In genomic region chr12:92606956-92607355, GRCh38 we compare ENCODE assay signal across 2 cellular contexts.
TF ChIP-seq lines count a peak whose summit lies in the region.

No MANE protein-coding gene starts in this region.

TF ChIP-seq in IMR-90, 13 proteins besides CTCF, POLR2A, EP300 and RAD21:
- TF ChIP-seq MAFK (IDR thresholded peaks at IDR 0.05; ENCODE audit: low read depth, low read length) = no peak

TF ChIP-seq in WTC11, 78 proteins besides CTCF, POLR2A, EP300 and RAD21:
- TF ChIP-seq MYBL2 (CRISPR knock-in tag; IDR thresholded peaks at IDR 0.05) (no peak), HMGXB4 (CRISPR knock-in tag; IDR thresholded peaks at IDR 0.05) (no peak), CDX4 (CRISPR knock-in tag; IDR thresholded peaks at IDR 0.05; ENCODE audit: borderline replicate concordance) (no peak), ZNF396 (CRISPR knock-in tag; IDR thresholded peaks at IDR 0.05; ENCODE audit: borderline replicate concordance) (no peak), PREB (CRISPR knock-in tag; IDR thresholded peaks at IDR 0.05; ENCODE audit: borderline replicate concordance) (no peak), GRHL2 (CRISPR knock-in tag; IDR thresholded peaks at IDR 0.05; ENCODE audit: insufficient replicate concordance, severe bottlenecking) (no peak), ZNF121 (CRISPR knock-in tag; IDR thresholded peaks at IDR 0.05) (no peak), ZNF232 (CRISPR knock-in tag; IDR thresholded peaks at IDR 0.05) (no peak), NFE2L1 (CRISPR knock-in tag; IDR thresholded peaks at IDR 0.05) (no peak)
- TF ChIP-seq, protein P1, sequence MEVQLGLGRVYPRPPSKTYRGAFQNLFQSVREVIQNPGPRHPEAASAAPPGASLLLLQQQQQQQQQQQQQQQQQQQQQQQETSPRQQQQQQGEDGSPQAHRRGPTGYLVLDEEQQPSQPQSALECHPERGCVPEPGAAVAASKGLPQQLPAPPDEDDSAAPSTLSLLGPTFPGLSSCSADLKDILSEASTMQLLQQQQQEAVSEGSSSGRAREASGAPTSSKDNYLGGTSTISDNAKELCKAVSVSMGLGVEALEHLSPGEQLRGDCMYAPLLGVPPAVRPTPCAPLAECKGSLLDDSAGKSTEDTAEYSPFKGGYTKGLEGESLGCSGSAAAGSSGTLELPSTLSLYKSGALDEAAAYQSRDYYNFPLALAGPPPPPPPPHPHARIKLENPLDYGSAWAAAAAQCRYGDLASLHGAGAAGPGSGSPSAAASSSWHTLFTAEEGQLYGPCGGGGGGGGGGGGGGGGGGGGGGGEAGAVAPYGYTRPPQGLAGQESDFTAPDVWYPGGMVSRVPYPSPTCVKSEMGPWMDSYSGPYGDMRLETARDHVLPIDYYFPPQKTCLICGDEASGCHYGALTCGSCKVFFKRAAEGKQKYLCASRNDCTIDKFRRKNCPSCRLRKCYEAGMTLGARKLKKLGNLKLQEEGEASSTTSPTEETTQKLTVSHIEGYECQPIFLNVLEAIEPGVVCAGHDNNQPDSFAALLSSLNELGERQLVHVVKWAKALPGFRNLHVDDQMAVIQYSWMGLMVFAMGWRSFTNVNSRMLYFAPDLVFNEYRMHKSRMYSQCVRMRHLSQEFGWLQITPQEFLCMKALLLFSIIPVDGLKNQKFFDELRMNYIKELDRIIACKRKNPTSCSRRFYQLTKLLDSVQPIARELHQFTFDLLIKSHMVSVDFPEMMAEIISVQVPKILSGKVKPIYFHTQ (CRISPR knock-in tag; IDR thresholded peaks at IDR 0.05) = no peak
